8 cellular contexts compared by ENCODE assay signal in the genomic region with DNA sequence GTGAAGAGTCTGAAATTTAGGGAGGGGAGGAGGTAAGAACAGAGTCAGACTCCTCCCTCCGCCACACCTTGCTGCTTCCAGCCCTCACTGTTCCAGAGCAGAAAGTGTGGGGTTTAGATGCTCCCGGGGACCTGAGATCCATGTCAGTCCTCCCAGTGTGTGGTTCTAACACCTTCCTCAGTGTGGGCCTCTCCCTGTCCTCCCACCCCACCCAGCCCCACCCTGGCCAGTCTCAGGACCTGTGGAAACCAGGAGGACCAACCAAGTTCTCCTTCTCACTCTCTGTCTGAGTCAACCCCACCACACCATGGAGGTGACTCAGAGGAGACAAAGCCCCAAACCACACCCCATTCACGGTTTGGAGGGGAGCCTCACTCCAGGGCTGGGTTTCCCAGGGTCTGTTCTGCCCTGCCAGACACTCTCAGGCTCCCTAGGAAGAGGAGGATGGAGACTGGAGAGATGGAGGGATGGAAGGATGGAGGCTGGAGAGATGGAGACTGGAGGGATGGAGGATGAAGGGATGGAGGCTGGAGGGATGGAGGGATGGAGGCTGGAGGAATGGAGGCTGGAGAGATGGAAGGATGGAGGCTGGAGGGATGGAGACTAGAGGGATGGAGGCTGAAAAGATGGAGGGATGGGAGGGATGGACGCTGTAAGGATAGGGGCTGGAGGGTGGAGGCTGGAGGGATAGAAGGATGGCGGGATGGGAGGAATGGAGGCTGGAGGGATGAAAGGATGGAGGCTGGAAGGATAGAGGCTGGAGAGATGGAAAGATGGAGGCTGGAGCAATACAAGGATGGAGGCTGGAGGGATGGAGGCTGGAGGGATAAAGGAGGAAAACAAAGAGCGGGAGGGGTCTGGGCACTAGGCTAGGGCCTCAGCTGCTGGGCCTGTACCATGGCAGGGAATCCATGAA.
DNase-seq lines count a peak whose midpoint lies in the region; ATAC-seq and TF ChIP-seq lines count a peak whose summit lies in the region.

No MANE protein-coding gene starts in this region.

- H3K79me2 ChIP-seq in DOHH2 (ENCODE audit: control insufficient read depth, low read length), result no peaks in the 10 kb centered on the region
- H3K79me2 ChIP-seq in OCI-LY7 (ENCODE audit: insufficient read depth, low read depth, low read length), result no peaks in the 10 kb centered on the region

- no peaks in the 10 kb centered on the region; the same call in 1 of the 2 replicates for H3K9me3 ChIP-seq in DOHH2 (ENCODE audit: control insufficient read depth, insufficient read depth, low read length)
- no peaks in the 10 kb centered on the region for H3K9me3 ChIP-seq in OCI-LY7 (ENCODE audit: low read length)
- H3K9me3 ChIP-seq in HAP-1, result no peaks in the 10 kb centered on the region

- H3K4me1 ChIP-seq in DOHH2 (ENCODE audit: control insufficient read depth, low read length) (peaks cover 98% of the 10 kb centered on the region), OCI-LY7 (ENCODE audit: insufficient read depth, low read length, poor library complexity, severe bottlenecking) (peaks cover 70% of the 10 kb centered on the region), HAP-1 (no peaks in the 10 kb centered on the region)

- H3K9me3 Mint-ChIP-seq in activated naive CD4-positive, alpha-beta T cell treated with anti-CD3 and anti-CD28 coated beads, Interleukin-2, amount 10 ng/mL, durations not matched to agents 7 days and 5 days, result no peaks in the 10 kb centered on the region

- H3K9me2 ChIP-seq in DOHH2 (replicated peaks; ENCODE audit: control insufficient read depth, low read length), result no peaks in the 10 kb centered on the region
- no peaks in the 10 kb centered on the region for H3K9me2 ChIP-seq in OCI-LY7 (ENCODE audit: insufficient read depth, low read length)

- H3K27me3 ChIP-seq in DOHH2 (ENCODE audit: control insufficient read depth, low read length) (no peaks in the 10 kb centered on the region), HAP-1 (ENCODE audit: low read depth) (no peaks in the 10 kb centered on the region)

- peaks cover 84% of the 10 kb centered on the region for H3K4me1 Mint-ChIP-seq in activated naive CD4-positive, alpha-beta T cell treated with anti-CD3 and anti-CD28 coated beads, Interleukin-2, amount 10 ng/mL, durations not matched to agents 7 days and 5 days

- peak overlapping the region; percentile 90 for H3K27ac Mint-ChIP-seq in activated naive CD4-positive, alpha-beta T cell treated with anti-CD3 and anti-CD28 coated beads, Interleukin-2, amount 10 ng/mL, durations not matched to agents 7 days and 5 days

- peaks cover 2% of the 10 kb centered on the region for H3K36me3 Mint-ChIP-seq in activated naive CD4-positive, alpha-beta T cell treated with anti-CD3 and anti-CD28 coated beads, Interleukin-2, amount 10 ng/mL, durations not matched to agents 7 days and 5 days

- no peaks in the 10 kb centered on the region for H4K20me1 ChIP-seq in DOHH2 (ENCODE audit: control insufficient read depth, insufficient read depth, low read depth, low read length)
- no peaks in the 10 kb centered on the region for H4K20me1 ChIP-seq in OCI-LY7 (ENCODE audit: insufficient read depth, low read length)

- peaks cover 7% of the 10 kb centered on the region for H3K27me3 Mint-ChIP-seq in activated naive CD4-positive, alpha-beta T cell treated with anti-CD3 and anti-CD28 coated beads, Interleukin-2, amount 10 ng/mL, durations not matched to agents 7 days and 5 days

- H3K27ac ChIP-seq in DOHH2 (ENCODE audit: low read depth, low read length), result peak overlapping the region; percentile 94
- H3K27ac ChIP-seq in OCI-LY7 (ENCODE audit: low read depth, low read length, poor library complexity, severe bottlenecking), result peak overlapping the region; percentile 74

- peaks cover 30% of the 10 kb centered on the region for H3F3A ChIP-seq in DOHH2 (ENCODE audit: control insufficient read depth, insufficient read depth)

- ATAC-seq in GM21723 (IDR thresholded peaks at IDR 0.05; ENCODE audit: unreplicated experiment), result peak; percentile 41
- no peak for ATAC-seq in left ventricle myocardium superior

- BruUV-seq in OCI-LY7 (replicated peaks; lab: Mats Ljungman, UMichigan), result no TSS peak

- H2AFZ ChIP-seq in OCI-LY7 (ENCODE audit: low read length), result peak overlapping the region; percentile 45; the same call in 1 of the 2 replicates

- TF ChIP-seq CTCF in DOHH2 (IDR thresholded peaks at IDR 0.05; ENCODE audit: low read depth, low read length, poor library complexity, severe bottlenecking) (no peak), OCI-LY7 (conservative IDR thresholded peaks at IDR 0.05; ENCODE audit: low read length) (no peak)

- DNase-seq in OCI-LY7 (ENCODE audit: low spot score), result no peak
- peak; percentile 84 for DNase-seq in activated naive CD4-positive, alpha-beta T cell treated with anti-CD3 and anti-CD28 coated beads, Interleukin-2, amount 10 ng/mL, durations not matched to agents 7 days and 5 days
- peak in 2 of 3 donors; percentile 72 to 79 for DNase-seq in stimulated activated CD4-positive, alpha-beta T cell treated with anti-CD3 and anti-CD28 coated beads, TNF-alpha, amount 100 ng/mL, for 48 hours (ENCODE audit: low read depth in 3 of 3)
- no peak for DNase-seq in 8988T
- no peak for DNase-seq in HAP-1 (ENCODE audit: low spot score in 2 of 2)
- no peak for DNase-seq in left ventricle myocardium superior

- H3K4me3 ChIP-seq in DOHH2 (ENCODE audit: low read length) (peak overlapping the region; percentile 68; the same call in 1 of the 2 replicates), OCI-LY7 (ENCODE audit: low read depth, low read length, poor library complexity, severe bottlenecking) (no peak overlapping the region), HAP-1 (no peak overlapping the region)

- intact Hi-C loops in OCI-LY7 (cut with micrococcal nuclease; ENCODE audit: unreplicated experiment), result no loop called here
- intact Hi-C loops in left ventricle myocardium superior (cut with micrococcal nuclease), result no loop called here

- in situ Hi-C loops in HAP-1 (cut with MboI; ENCODE audit: low sequenced_read_pairs), result no loop called here

- H3K4me2 ChIP-seq in DOHH2 (ENCODE audit: low read length), result peak overlapping the region; percentile 91
- peak overlapping the region; percentile 59; the same call in 1 of the 2 replicates for H3K4me2 ChIP-seq in OCI-LY7 (ENCODE audit: low read length)

- POLR2A ChIA-PET in OCI-LY7 (lab: Charles Lee), result interaction anchor here (0.9 kb wide), 1 partner anchor 102 kb away, joined by 4 read pairs; no protein-coding TSS in a partner anchor

- H3K36me3 ChIP-seq in DOHH2 (ENCODE audit: control insufficient read depth, low read length) (no peaks in the 10 kb centered on the region), OCI-LY7 (ENCODE audit: insufficient read depth, low read length) (no peaks in the 10 kb centered on the region), HAP-1 (replicated peaks) (no peaks in the 10 kb centered on the region)

- peak overlapping the region; percentile 65 for H3K4me3 Mint-ChIP-seq in activated naive CD4-positive, alpha-beta T cell treated with anti-CD3 and anti-CD28 coated beads, Interleukin-2, amount 10 ng/mL, durations not matched to agents 7 days and 5 days

- CTCF ChIA-PET in OCI-LY7 (lab: Charles Lee; ENCODE audit: unreplicated experiment), result no interaction called here
- CTCF ChIA-PET in activated naive CD4-positive, alpha-beta T cell treated with anti-CD3 and anti-CD28 coated beads, Interleukin-2, amount 10 ng/mL, durations not matched to agents 7 days and 5 days (lab: Charles Lee), result interaction anchor here (1.0 to 8.2 kb wide), 6 partner anchors 8 to 100 kb away, joined by 3 to 190 read pairs (median 8); a partner anchor contains a TSS

Comparison
In these comparisons a context has a peak if more than half of its experiments do, and no peak if none do; other contexts are left out.
1. DNase-seq: peak in activated naive CD4-positive, alpha-beta T cell treated with anti-CD3 and anti-CD28 coated beads, Interleukin-2, amount 10 ng/mL, durations not matched to agents 7 days and 5 days (single experiment) and stimulated activated CD4-positive, alpha-beta T cell treated with anti-CD3 and anti-CD28 coated beads, TNF-alpha, amount 100 ng/mL, for 48 hours (2 of 3); none in OCI-LY7 (single experiment), 8988T (single experiment), HAP-1 (0 of 2) and left ventricle myocardium superior (single experiment).